Comparison of ENCODE assay signal across 8 cellular contexts in genomic region chr15:99452728-99453643, GRCh38.
A peak's percentile ranks its signal among the peaks of the same experiment; 100 is the strongest.
DNase-seq lines count a peak whose midpoint lies in the region; ATAC-seq and TF ChIP-seq lines count a peak whose summit lies in the region.

No MANE protein-coding gene starts in this region.

- DNase-seq in G401 (ENCODE audit: low spot score) (peak; percentile 86), breast epithelium (ENCODE audit: low spot score in 2 of 2) (peak; percentile 60 to 65), midbrain (lab: John Stamatoyannopoulos, UW) (peak; percentile 29), COLO829 (ENCODE audit: low spot score) (no peak), SJCRH30 (no peak)
- no peak for DNase-seq in stimulated activated CD4-positive, alpha-beta T cell treated with anti-CD3 and anti-CD28 coated beads, Interleukin-15, amount 100 ng/mL, for 24 hours

- H3K36me3 ChIP-seq in breast epithelium = no peaks in the 10 kb centered on the region
- no peaks in the 10 kb centered on the region for H3K36me3 ChIP-seq in SJCRH30

- peak overlapping the region in 2 of 3 donors; percentile 7 to 36 for H3K4me3 ChIP-seq in breast epithelium
- no peak overlapping the region for H3K4me3 ChIP-seq in SJCRH30

- TF ChIP-seq CTCF in breast epithelium (IDR thresholded peaks at IDR 0.05) = no peak

- in situ Hi-C loops in G401 (cut with HindIII; ENCODE audit: low sequenced_read_pairs) = no loop called here

- H3K27me3 ChIP-seq in breast epithelium (no peaks in the 10 kb centered on the region), SJCRH30 (no peaks in the 10 kb centered on the region)

- peak; percentile 93 for ATAC-seq in GM19467 (IDR thresholded peaks at IDR 0.05; ENCODE audit: unreplicated experiment)
- peak; percentile 72 for ATAC-seq in HG03521 (IDR thresholded peaks at IDR 0.05; ENCODE audit: unreplicated experiment)

- intact Hi-C loops in breast epithelium (cut with DNase I; ENCODE audit: low total_unique reads) = no loop called here

- no peaks in the 10 kb centered on the region for H3K9me3 ChIP-seq in breast epithelium
- no peaks in the 10 kb centered on the region for H3K9me3 ChIP-seq in SJCRH30 (replicated peaks)

- H3K27ac ChIP-seq in breast epithelium = peak overlapping the region; percentile 54 to 96
- H3K27ac ChIP-seq in SJCRH30 = no peak overlapping the region

- H3K4me1 ChIP-seq in breast epithelium (peaks cover 3 to 12% of the 10 kb centered on the region in 2 donors), SJCRH30 (peaks cover 23% of the 10 kb centered on the region)

- no peak for TF ChIP-seq POLR2A in breast epithelium (IDR thresholded peaks at IDR 0.05)

Comparison
In these comparisons a context has a peak if more than half of its experiments do, and no peak if none do; other contexts are left out.
1. DNase-seq: peak in G401 (single experiment), breast epithelium (2 of 2) and midbrain (single experiment); none in COLO829 (single experiment), SJCRH30 (0 of 2) and stimulated activated CD4-positive, alpha-beta T cell treated with anti-CD3 and anti-CD28 coated beads, Interleukin-15, amount 100 ng/mL, for 24 hours (single experiment).